24 cellular contexts compared by ENCODE assay signal in the genomic region with DNA sequence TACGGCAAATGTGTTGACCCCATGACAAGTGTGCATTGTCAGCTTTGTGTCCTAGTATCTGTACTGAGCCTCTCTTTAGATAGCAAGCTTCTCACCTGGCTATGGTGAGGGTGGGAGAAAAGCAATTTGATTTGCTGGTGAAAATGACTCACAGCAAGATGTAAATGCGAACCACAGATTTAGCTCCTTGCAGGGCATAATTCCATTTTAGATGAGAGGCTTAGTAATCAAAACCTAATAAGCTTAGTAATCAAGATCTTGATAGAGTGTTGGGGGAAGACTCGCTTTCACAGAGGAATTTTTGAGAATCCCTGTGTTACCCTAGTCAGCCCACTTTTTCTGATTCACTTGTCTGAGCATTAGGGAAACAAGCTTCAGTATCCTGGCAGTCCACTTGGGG. TPM values are rescaled to one million over a fixed set of nuclear protein-coding genes. Genes with fewer than 3 reads are reported as not detected.
DNase-seq lines count a peak whose midpoint lies in the region; ATAC-seq, FAIRE-seq and TF ChIP-seq lines count a peak whose summit lies in the region.
"Had no signal": no experiment of that assay in that cellular context is flagged by ENCODE, and none has a peak within 500 bp of the region (broad histone marks: within the 10 kb centered on the region; RNA-seq: fewer than 3 reads in every experiment).

No MANE protein-coding gene starts in this region.

- no peak overlapping the region for H3K9ac ChIP-seq in keratinocyte (ENCODE audit: control insufficient read depth, extremely low read depth, insufficient read depth, low read length)

- TF ChIP-seq CTCF in bronchial epithelial cell (IDR thresholded peaks at IDR 0.05; ENCODE audit: insufficient read depth, low read length, severe bottlenecking): no peak
- TF ChIP-seq CTCF in keratinocyte (optimal IDR thresholded peaks at IDR 0.05 in 1 of 3, IDR thresholded peaks at IDR 0.05 in 1 of 3, conservative IDR thresholded peaks at IDR 0.05 in 1 of 3; ENCODE audit: extremely low read depth in 1 of 3, insufficient read depth in 2 of 3, low read length in 3 of 3): no peak
- no peak for TF ChIP-seq CTCF in natural killer cell (IDR thresholded peaks at IDR 0.05)

- dilution Hi-C loops in keratinocyte (cut with MboI; ENCODE audit: extremely low pct_ligation_motif_present, low sequenced_read_pairs): no loop called here

- FAIRE-seq in bronchial epithelial cell (lab: Jason Lieb, UNC) (no peak), keratinocyte (lab: Jason Lieb, UNC) (peak; percentile 44)
- FAIRE-seq: A549, D721Med had no signal

- no peaks in the 10 kb centered on the region for H3K9me1 ChIP-seq in keratinocyte (ENCODE audit: control insufficient read depth, extremely low read depth, insufficient read depth, low read length)

- no peak for ATAC-seq in GM21576 (IDR thresholded peaks at IDR 0.05; ENCODE audit: unreplicated experiment)
- no peak for ATAC-seq in natural killer cell
- ATAC-seq: A549, Panc1 had no signal

- no peaks in the 10 kb centered on the region for H3K79me2 ChIP-seq in keratinocyte (ENCODE audit: control insufficient read depth, insufficient read depth, low read length)

- H3K9me3 Mint-ChIP-seq in natural killer cell: no peaks in the 10 kb centered on the region
- H3K9me3 Mint-ChIP-seq: HFFc6 had no signal

- peak overlapping the region; percentile 11 for H3K4me2 ChIP-seq in keratinocyte (ENCODE audit: control insufficient read depth, extremely low read depth, insufficient read depth, low read depth, low read length)

- DNase-seq in A172 (ENCODE audit: low spot score): peak; percentile 56
- peak; percentile 48 for DNase-seq in M059J (ENCODE audit: low read depth)
- DNase-seq in bronchial epithelial cell (ENCODE audit: low read depth): peak; percentile 67
- DNase-seq in keratinocyte (ENCODE audit: low read depth, low spot score): peak; percentile 75
- DNase-seq in DMS79 (lab: John Stamatoyannopoulos, UW): no peak
- no peak for DNase-seq in HK-2 (ENCODE audit: unreplicated experiment)
- no peak for DNase-seq in natural killer cell
- DNase-seq: DMS53, H7, HFFc6, KG1, NCI-H1105, NCI-H146, NCI-H2029, NCI-H226, NCI-H510A treated with DMSO at 0.1 percent for 48 hours, NCI-H748 treated with DMSO at 0.1 percent for 48 hours, SJCRH30 had no signal

- H3K36me3 ChIP-seq in bronchial epithelial cell (ENCODE audit: control insufficient read depth, insufficient read depth, low read length): no peaks in the 10 kb centered on the region
- no peaks in the 10 kb centered on the region for H3K36me3 ChIP-seq in keratinocyte (ENCODE audit: control insufficient read depth in 2 of 2, extremely low read depth in 1 of 2, insufficient read depth in 2 of 2, low read length in 2 of 2)
- H3K36me3 ChIP-seq: SJCRH30 had no signal

- peaks cover 36% of the 10 kb centered on the region for H3K4me1 ChIP-seq in keratinocyte (ENCODE audit: control insufficient read depth, extremely low read depth, insufficient read depth, low read length)

- no peaks in the 10 kb centered on the region for H3K9me3 ChIP-seq in keratinocyte (ENCODE audit: control insufficient read depth, low read depth, low read length)
- H3K9me3 ChIP-seq: A549, SJCRH30 had no signal

- intact Hi-C loops in natural killer cell (cut with micrococcal nuclease): no loop called here

- H3K27me3 Mint-ChIP-seq in natural killer cell (ENCODE audit: low read depth in 2 of 2): peaks cover 15 to 17% of the 10 kb centered on the region in 2 donors

- H3K27ac Mint-ChIP-seq in natural killer cell: no peak overlapping the region
- H3K27ac Mint-ChIP-seq: B cell, CD14-positive monocyte, HFFc6 had no signal

- peak overlapping the region; percentile 89 for H3K27ac ChIP-seq in keratinocyte (ENCODE audit: control insufficient read depth, insufficient read depth, low read length)
- H3K27ac ChIP-seq: SJCRH30 had no signal

- no peaks in the 10 kb centered on the region for H3K36me3 Mint-ChIP-seq in natural killer cell
- H3K36me3 Mint-ChIP-seq: CD14-positive monocyte had no signal

- no peak overlapping the region for H2AFZ ChIP-seq in keratinocyte (ENCODE audit: control insufficient read depth, low read length)

- no peak overlapping the region for H3K4me3 Mint-ChIP-seq in natural killer cell
- H3K4me3 Mint-ChIP-seq: B cell, CD14-positive monocyte, HFFc6 had no signal

- H3K27me3 ChIP-seq in bronchial epithelial cell (ENCODE audit: control insufficient read depth, insufficient read depth, low read length): no peaks in the 10 kb centered on the region
- no peaks in the 10 kb centered on the region for H3K27me3 ChIP-seq in keratinocyte (ENCODE audit: control insufficient read depth, extremely low read depth, insufficient read depth, low read length)
- H3K27me3 ChIP-seq: SJCRH30 had no signal

- no peaks in the 10 kb centered on the region for H4K20me1 ChIP-seq in keratinocyte (ENCODE audit: control insufficient read depth, extremely low read depth, insufficient read depth, low read length)

- H3K4me3 ChIP-seq in bronchial epithelial cell (ENCODE audit: low read depth, low read length) (no peak overlapping the region), keratinocyte (ENCODE audit: control insufficient read depth in 2 of 3, extremely low read depth in 1 of 3, insufficient read depth in 2 of 3, low read depth in 1 of 3, low read length in 3 of 3) (no peak overlapping the region)
- H3K4me3 ChIP-seq: A549, SJCRH30 had no signal

- no peaks in the 10 kb centered on the region for H3K4me1 Mint-ChIP-seq in natural killer cell
- H3K4me1 Mint-ChIP-seq: B cell, CD14-positive monocyte had no signal

RNA-seq across cellular contexts. Expression of a gene that starts 7.7 kb away (rescaled TPM):
- total RNA-seq in A172 (2014; rRNA removed; shearing (Covaris generic)): 128 and 158 TPM in 2 replicates
- 74.6 and 98.3 TPM in 2 replicates for total RNA-seq in M059J (2014; rRNA removed; shearing (Covaris generic))
- total RNA-seq in bronchial epithelial cell (162 and 415 TPM in 2 replicates), natural killer cell (10 to 100 TPM; 25.8 to 34.3 (median 26.1) TPM)
- 363 to 407 TPM (median 373 TPM) in 3 replicates for polyA plus RNA-seq in keratinocyte
- polyA plus RNA-seq in keratinocyte (2011; ENCODE audit: low read depth): 63.3 TPM
- polyA plus RNA-seq in keratinocyte (2011; cell fraction: cytosol; rRNA removed): 246 and 265 TPM in 2 replicates
- polyA plus RNA-seq in keratinocyte (2011; cell fraction: nucleus; rRNA removed): 96.3 and 119 TPM in 2 replicates
- 264 and 519 TPM in 2 replicates for polyA plus RNA-seq in keratinocyte (2012; ENCODE audit: low replicate concordance)
- polyA minus RNA-seq in keratinocyte: 50.7 to 119 TPM (median 90.6 TPM) in 3 replicates
- polyA minus RNA-seq in keratinocyte (2011; cell fraction: cytosol; rRNA and poly(A)+ RNA removed): 167 TPM
- polyA minus RNA-seq in keratinocyte (2011; cell fraction: nucleus; rRNA and poly(A)+ RNA removed): 29.8 and 44.4 TPM in 2 replicates

Comparison
In these comparisons a context has a peak if more than half of its experiments do, and no peak if none do; other contexts are left out.
1. DNase-seq: peak in A172 (single experiment), M059J (single experiment), bronchial epithelial cell (single experiment) and keratinocyte (single experiment); none in DMS79 (single experiment), HK-2 (single experiment) and natural killer cell (single experiment).